1 cellular context compared by ENCODE assay signal in genomic region chr19:42202290-42202867, GRCh38.
TF ChIP-seq lines count a peak whose summit lies in the region.

No MANE protein-coding gene starts in this region.

TF ChIP-seq in GM23338, 12 proteins besides CTCF, POLR2A, EP300 and RAD21:
- TF ChIP-seq ZNF462 (CRISPR knock-in tag; IDR thresholded peaks at IDR 0.05) (no peak), REST (IDR thresholded peaks at IDR 0.05; ENCODE audit: unreplicated experiment) (no peak), JUNB (IDR thresholded peaks at IDR 0.05; ENCODE audit: unreplicated experiment) (no peak), EZH2phosphoT487 (IDR thresholded peaks at IDR 0.05; ENCODE audit: unreplicated experiment) (no peak), EZH2 (IDR thresholded peaks at IDR 0.05; ENCODE audit: low read depth, unreplicated experiment) (no peak), ETS1 (IDR thresholded peaks at IDR 0.05) (no peak), STAT1 (IDR thresholded peaks at IDR 0.05; ENCODE audit: unreplicated experiment) (no peak), CREB1 (CRISPR knock-in tag; IDR thresholded peaks at IDR 0.05; ENCODE audit: low read depth) (no peak), NANOG (IDR thresholded peaks at IDR 0.05; ENCODE audit: borderline replicate concordance) (no peak), POLR2AphosphoS5 (IDR thresholded peaks at IDR 0.05; ENCODE audit: low read depth) (no peak), ZNF114 (CRISPR knock-in tag; IDR thresholded peaks at IDR 0.05) (no peak)
